In genomic region chr9:124805186-124805585, GRCh38 we compare ENCODE assay signal across 23 cellular contexts. TPM values are rescaled to one million over a fixed set of nuclear protein-coding genes. Genes with fewer than 3 reads are reported as not detected.
"Had no signal": no experiment of that assay in that cellular context is flagged by ENCODE, and none has a peak within 500 bp of the region (broad histone marks: within the 10 kb centered on the region; RNA-seq: fewer than 3 reads in every experiment).

No MANE protein-coding gene starts in this region.

- H3K4me1 ChIP-seq: prostate gland, testis had no signal

- H3K9me3 ChIP-seq: lower lobe of right lung, mucosa of descending colon, prostate gland, sigmoid colon, testis had no signal

- H3K27ac ChIP-seq: lower lobe of right lung, prostate gland, sigmoid colon, testis had no signal

- H3K36me3 ChIP-seq: lower lobe of right lung, prostate gland had no signal

- H3K9me3 Mint-ChIP-seq: activated B cell treated with CpG ODN at 0.5 μM for 24 hours; activated CD4-positive, alpha-beta T cell treated with anti-CD3 and anti-CD28 coated beads, Interleukin-2, amount 10 ng/mL, durations not matched to agents 24 days and 14 days; activated naive CD4-positive, alpha-beta T cell treated with anti-CD3 and anti-CD28 coated beads, Interleukin-2, amount 10 ng/mL, durations not matched to agents 7 days and 5 days; activated T-helper 2 cell treated with anti-CD3 and anti-CD28 coated beads, Interferon-gamma antibody, Interleukin-2, Interleukin-4, amounts not matched to agents 10 μg/mL and 5 μg/mL and 100 μg/mL, durations not matched to agents 14 hours and 24 hours and 36 hours; natural killer cell treated with Interleukin-12 subunit alpha and Interleukin-12 subunit beta and Interleukin-15 and Interleukin-18, amount 100 ng/mL, for 72 hours; stimulated activated naive CD8-positive, alpha-beta T cell treated with anti-CD3 and anti-CD28 coated beads, Interleukin-15, Interleukin-2, amounts not matched to agents 100 ng/mL and 50 ng/mL, for 24 hours had no signal

- H3K4me3 ChIP-seq: lower lobe of right lung, mucosa of descending colon, prostate gland, sigmoid colon, testis had no signal

- H3K27me3 Mint-ChIP-seq: activated B cell treated with CpG ODN at 0.5 μM for 24 hours; stimulated activated naive CD8-positive, alpha-beta T cell treated with anti-CD3 and anti-CD28 coated beads, Interleukin-15, Interleukin-2, amounts not matched to agents 100 ng/mL and 50 ng/mL, for 24 hours had no signal

- H3K4me3 Mint-ChIP-seq: activated B cell treated with CpG ODN at 0.5 μM for 24 hours; activated CD4-positive, alpha-beta T cell treated with anti-CD3 and anti-CD28 coated beads, Interleukin-2, amount 10 ng/mL, durations not matched to agents 24 days and 14 days; activated naive CD4-positive, alpha-beta T cell treated with anti-CD3 and anti-CD28 coated beads, Interleukin-2, amount 10 ng/mL, durations not matched to agents 7 days and 5 days; natural killer cell treated with Interleukin-12 subunit alpha and Interleukin-12 subunit beta and Interleukin-15 and Interleukin-18, amount 100 ng/mL, for 72 hours; stimulated activated naive CD8-positive, alpha-beta T cell treated with anti-CD3 and anti-CD28 coated beads, Interleukin-15, Interleukin-2, amounts not matched to agents 100 ng/mL and 50 ng/mL, for 24 hours; T-helper 17 cell had no signal

- H3K27ac Mint-ChIP-seq: activated B cell treated with CpG ODN at 0.5 μM for 24 hours; activated CD4-positive, alpha-beta T cell treated with anti-CD3 and anti-CD28 coated beads, Interleukin-2, amount 10 ng/mL, durations not matched to agents 24 days and 14 days; activated naive CD4-positive, alpha-beta T cell treated with anti-CD3 and anti-CD28 coated beads, Interleukin-2, amount 10 ng/mL, durations not matched to agents 7 days and 5 days; activated T-helper 2 cell treated with anti-CD3 and anti-CD28 coated beads, Interferon-gamma antibody, Interleukin-2, Interleukin-4, amounts not matched to agents 10 μg/mL and 5 μg/mL and 100 μg/mL, durations not matched to agents 14 hours and 24 hours and 36 hours; natural killer cell treated with Interleukin-12 subunit alpha and Interleukin-12 subunit beta and Interleukin-15 and Interleukin-18, amount 100 ng/mL, for 72 hours; stimulated activated naive CD8-positive, alpha-beta T cell treated with anti-CD3 and anti-CD28 coated beads, Interleukin-15, Interleukin-2, amounts not matched to agents 100 ng/mL and 50 ng/mL, for 24 hours; T-helper 17 cell had no signal

- DNase-seq: activated B cell treated with CpG ODN at 0.5 μM for 24 hours; activated CD4-positive, alpha-beta T cell treated with anti-CD3 and anti-CD28 coated beads, Interleukin-2, amount 10 ng/mL, durations not matched to agents 24 days and 14 days; activated naive CD4-positive, alpha-beta T cell treated with anti-CD3 and anti-CD28 coated beads, Interleukin-2, amount 10 ng/mL, durations not matched to agents 7 days and 5 days; activated T-cell treated with anti-CD3 and anti-CD28 coated beads for 4 hours; central memory CD4-positive, alpha-beta T cell; cortex of kidney; effector memory CD4-positive, alpha-beta T cell; erythroblast; left cardiac atrium; lower lobe of right lung; mucosa of descending colon; occipital lobe; sigmoid colon; stimulated activated CD4-positive, alpha-beta T cell treated with anti-CD3 and anti-CD28 coated beads, Interleukin-2, amount 100 ng/mL, for 48 hours; T-helper 17 cell; testis had no signal

- ATAC-seq: left cardiac atrium; lower lobe of right lung; mucosa of descending colon; natural killer cell treated with Interleukin-12 subunit alpha and Interleukin-12 subunit beta and Interleukin-15 and Interleukin-18, amount 100 ng/mL, for 72 hours; T-helper 17 cell had no signal

- H3K27me3 ChIP-seq: sigmoid colon, testis had no signal

- H3K36me3 Mint-ChIP-seq: activated naive CD4-positive, alpha-beta T cell treated with anti-CD3 and anti-CD28 coated beads, Interleukin-2, amount 10 ng/mL, durations not matched to agents 7 days and 5 days; natural killer cell treated with Interleukin-12 subunit alpha and Interleukin-12 subunit beta and Interleukin-15 and Interleukin-18, amount 100 ng/mL, for 72 hours had no signal

- H3K4me1 Mint-ChIP-seq: activated CD4-positive, alpha-beta T cell treated with anti-CD3 and anti-CD28 coated beads, Interleukin-2, amount 10 ng/mL, durations not matched to agents 24 days and 14 days; activated naive CD4-positive, alpha-beta T cell treated with anti-CD3 and anti-CD28 coated beads, Interleukin-2, amount 10 ng/mL, durations not matched to agents 7 days and 5 days had no signal

RNA-seq across cellular contexts. Expression of gene OLFML2A, which starts 28.3 kb away (rescaled TPM):
- total RNA-seq: activated CD4-positive, alpha-beta T cell treated with anti-CD3 and anti-CD28 coated beads, Interleukin-2, amount 10 ng/mL, durations not matched to agents 24 days and 14 days; activated T-helper 2 cell treated with anti-CD3 and anti-CD28 coated beads, Interferon-gamma antibody, Interleukin-2, Interleukin-4, amounts not matched to agents 10 μg/mL and 5 μg/mL and 100 μg/mL, durations not matched to agents 14 hours and 24 hours and 36 hours; natural killer cell treated with Interleukin-12 subunit alpha and Interleukin-12 subunit beta and Interleukin-15 and Interleukin-18, amount 100 ng/mL, for 72 hours; T-helper 17 cell had no signal

RNA-seq across cellular contexts. Expression of gene WDR38, which starts 48.1 kb away (rescaled TPM):
- total RNA-seq: activated B cell treated with CpG ODN at 0.5 μM for 24 hours; activated CD4-positive, alpha-beta T cell treated with anti-CD3 and anti-CD28 coated beads, Interleukin-2, amount 10 ng/mL, durations not matched to agents 24 days and 14 days; activated CD8-positive, alpha-beta memory T cell treated with anti-CD3 and anti-CD28 coated beads for 36 hours; activated T-helper 2 cell treated with anti-CD3 and anti-CD28 coated beads, Interferon-gamma antibody, Interleukin-2, Interleukin-4, amounts not matched to agents 10 μg/mL and 5 μg/mL and 100 μg/mL, durations not matched to agents 14 hours and 24 hours and 36 hours; left cardiac atrium; mucosa of descending colon; natural killer cell treated with Interleukin-12 subunit alpha and Interleukin-12 subunit beta and Interleukin-15 and Interleukin-18, amount 100 ng/mL, for 72 hours; occipital lobe; prostate gland; sigmoid colon; T-helper 17 cell; urinary bladder had no signal
- polyA plus RNA-seq: adipose tissue, sigmoid colon, urinary bladder had no signal
